ENCODE assay signal across 2 cellular contexts in the genomic region with DNA sequence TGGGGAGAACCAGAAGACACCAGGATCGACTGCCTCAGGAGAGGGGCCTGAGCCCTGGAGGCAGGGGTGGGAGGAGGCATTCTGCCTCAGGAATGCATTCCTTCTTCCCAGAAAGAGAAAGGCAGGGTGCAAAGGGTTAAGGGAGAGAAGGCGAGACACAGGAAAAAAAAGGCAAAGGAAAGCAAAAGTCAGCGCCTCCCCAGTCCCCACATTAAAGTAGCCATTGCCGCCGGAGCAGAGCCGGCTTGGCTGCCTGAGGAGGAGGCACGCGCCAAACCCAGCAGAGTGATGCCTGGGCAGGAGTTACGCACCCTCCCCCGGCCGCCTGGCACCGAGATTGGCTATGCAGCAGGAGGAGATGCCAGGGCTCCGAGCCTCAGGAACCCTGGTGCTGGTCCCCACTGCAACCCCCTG.
TF ChIP-seq lines count a peak whose summit lies in the region.

No MANE protein-coding gene starts in this region.

TF ChIP-seq in SK-N-SH, 30 proteins besides CTCF, POLR2A, EP300 and RAD21 (continued from another document):
- TF ChIP-seq, protein P1, sequence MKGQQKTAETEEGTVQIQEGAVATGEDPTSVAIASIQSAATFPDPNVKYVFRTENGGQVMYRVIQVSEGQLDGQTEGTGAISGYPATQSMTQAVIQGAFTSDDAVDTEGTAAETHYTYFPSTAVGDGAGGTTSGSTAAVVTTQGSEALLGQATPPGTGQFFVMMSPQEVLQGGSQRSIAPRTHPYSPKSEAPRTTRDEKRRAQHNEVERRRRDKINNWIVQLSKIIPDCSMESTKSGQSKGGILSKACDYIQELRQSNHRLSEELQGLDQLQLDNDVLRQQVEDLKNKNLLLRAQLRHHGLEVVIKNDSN (IDR thresholded peaks at IDR 0.05; ENCODE audit: borderline replicate concordance, low read depth), result no peak
- TF ChIP-seq, protein P2, sequence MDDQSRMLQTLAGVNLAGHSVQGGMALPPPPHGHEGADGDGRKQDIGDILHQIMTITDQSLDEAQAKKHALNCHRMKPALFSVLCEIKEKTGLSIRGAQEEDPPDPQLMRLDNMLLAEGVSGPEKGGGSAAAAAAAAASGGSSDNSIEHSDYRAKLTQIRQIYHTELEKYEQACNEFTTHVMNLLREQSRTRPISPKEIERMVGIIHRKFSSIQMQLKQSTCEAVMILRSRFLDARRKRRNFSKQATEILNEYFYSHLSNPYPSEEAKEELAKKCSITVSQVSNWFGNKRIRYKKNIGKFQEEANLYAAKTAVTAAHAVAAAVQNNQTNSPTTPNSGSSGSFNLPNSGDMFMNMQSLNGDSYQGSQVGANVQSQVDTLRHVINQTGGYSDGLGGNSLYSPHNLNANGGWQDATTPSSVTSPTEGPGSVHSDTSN (IDR thresholded peaks at IDR 0.05), result no peak
- TF ChIP-seq GATA2 (CRISPR knock-in tag; IDR thresholded peaks at IDR 0.05) (no peak), GABPA (IDR thresholded peaks at IDR 0.05; ENCODE audit: low read depth) (no peak), TAF1 (IDR thresholded peaks at IDR 0.05; ENCODE audit: borderline replicate concordance, low read depth, low read length) (no peak)
- TF ChIP-seq, protein P3, sequence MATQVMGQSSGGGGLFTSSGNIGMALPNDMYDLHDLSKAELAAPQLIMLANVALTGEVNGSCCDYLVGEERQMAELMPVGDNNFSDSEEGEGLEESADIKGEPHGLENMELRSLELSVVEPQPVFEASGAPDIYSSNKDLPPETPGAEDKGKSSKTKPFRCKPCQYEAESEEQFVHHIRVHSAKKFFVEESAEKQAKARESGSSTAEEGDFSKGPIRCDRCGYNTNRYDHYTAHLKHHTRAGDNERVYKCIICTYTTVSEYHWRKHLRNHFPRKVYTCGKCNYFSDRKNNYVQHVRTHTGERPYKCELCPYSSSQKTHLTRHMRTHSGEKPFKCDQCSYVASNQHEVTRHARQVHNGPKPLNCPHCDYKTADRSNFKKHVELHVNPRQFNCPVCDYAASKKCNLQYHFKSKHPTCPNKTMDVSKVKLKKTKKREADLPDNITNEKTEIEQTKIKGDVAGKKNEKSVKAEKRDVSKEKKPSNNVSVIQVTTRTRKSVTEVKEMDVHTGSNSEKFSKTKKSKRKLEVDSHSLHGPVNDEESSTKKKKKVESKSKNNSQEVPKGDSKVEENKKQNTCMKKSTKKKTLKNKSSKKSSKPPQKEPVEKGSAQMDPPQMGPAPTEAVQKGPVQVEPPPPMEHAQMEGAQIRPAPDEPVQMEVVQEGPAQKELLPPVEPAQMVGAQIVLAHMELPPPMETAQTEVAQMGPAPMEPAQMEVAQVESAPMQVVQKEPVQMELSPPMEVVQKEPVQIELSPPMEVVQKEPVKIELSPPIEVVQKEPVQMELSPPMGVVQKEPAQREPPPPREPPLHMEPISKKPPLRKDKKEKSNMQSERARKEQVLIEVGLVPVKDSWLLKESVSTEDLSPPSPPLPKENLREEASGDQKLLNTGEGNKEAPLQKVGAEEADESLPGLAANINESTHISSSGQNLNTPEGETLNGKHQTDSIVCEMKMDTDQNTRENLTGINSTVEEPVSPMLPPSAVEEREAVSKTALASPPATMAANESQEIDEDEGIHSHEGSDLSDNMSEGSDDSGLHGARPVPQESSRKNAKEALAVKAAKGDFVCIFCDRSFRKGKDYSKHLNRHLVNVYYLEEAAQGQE (IDR thresholded peaks at IDR 0.05; ENCODE audit: low read depth, low read length), result no peak

TF ChIP-seq in SK-N-SH treated with all-trans-retinoic acid at 6 μM for 48 hours, 23 proteins besides CTCF, POLR2A, EP300 and RAD21 (continued from another document):
- TF ChIP-seq, protein P4, sequence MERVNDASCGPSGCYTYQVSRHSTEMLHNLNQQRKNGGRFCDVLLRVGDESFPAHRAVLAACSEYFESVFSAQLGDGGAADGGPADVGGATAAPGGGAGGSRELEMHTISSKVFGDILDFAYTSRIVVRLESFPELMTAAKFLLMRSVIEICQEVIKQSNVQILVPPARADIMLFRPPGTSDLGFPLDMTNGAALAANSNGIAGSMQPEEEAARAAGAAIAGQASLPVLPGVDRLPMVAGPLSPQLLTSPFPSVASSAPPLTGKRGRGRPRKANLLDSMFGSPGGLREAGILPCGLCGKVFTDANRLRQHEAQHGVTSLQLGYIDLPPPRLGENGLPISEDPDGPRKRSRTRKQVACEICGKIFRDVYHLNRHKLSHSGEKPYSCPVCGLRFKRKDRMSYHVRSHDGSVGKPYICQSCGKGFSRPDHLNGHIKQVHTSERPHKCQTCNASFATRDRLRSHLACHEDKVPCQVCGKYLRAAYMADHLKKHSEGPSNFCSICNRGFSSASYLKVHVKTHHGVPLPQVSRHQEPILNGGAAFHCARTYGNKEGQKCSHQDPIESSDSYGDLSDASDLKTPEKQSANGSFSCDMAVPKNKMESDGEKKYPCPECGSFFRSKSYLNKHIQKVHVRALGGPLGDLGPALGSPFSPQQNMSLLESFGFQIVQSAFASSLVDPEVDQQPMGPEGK (CRISPR knock-in tag; IDR thresholded peaks at IDR 0.05; ENCODE audit: borderline replicate concordance), result no peak
- no peak for TF ChIP-seq TCF4 (CRISPR knock-in tag; IDR thresholded peaks at IDR 0.05; ENCODE audit: borderline replicate concordance)
- no peak for TF ChIP-seq GLIS3 (CRISPR knock-in tag; IDR thresholded peaks at IDR 0.05)
- TF ChIP-seq ARNTL (CRISPR knock-in tag; IDR thresholded peaks at IDR 0.05; ENCODE audit: borderline replicate concordance, low read depth), result no peak
- no peak for TF ChIP-seq PPARA (CRISPR knock-in tag; IDR thresholded peaks at IDR 0.05; ENCODE audit: borderline replicate concordance)
- TF ChIP-seq ZNF565 (CRISPR knock-in tag; conservative IDR thresholded peaks at IDR 0.05; ENCODE audit: low read depth), result no peak
- no peak for TF ChIP-seq ISL1 (CRISPR knock-in tag; IDR thresholded peaks at IDR 0.05)
- TF ChIP-seq, protein P5, sequence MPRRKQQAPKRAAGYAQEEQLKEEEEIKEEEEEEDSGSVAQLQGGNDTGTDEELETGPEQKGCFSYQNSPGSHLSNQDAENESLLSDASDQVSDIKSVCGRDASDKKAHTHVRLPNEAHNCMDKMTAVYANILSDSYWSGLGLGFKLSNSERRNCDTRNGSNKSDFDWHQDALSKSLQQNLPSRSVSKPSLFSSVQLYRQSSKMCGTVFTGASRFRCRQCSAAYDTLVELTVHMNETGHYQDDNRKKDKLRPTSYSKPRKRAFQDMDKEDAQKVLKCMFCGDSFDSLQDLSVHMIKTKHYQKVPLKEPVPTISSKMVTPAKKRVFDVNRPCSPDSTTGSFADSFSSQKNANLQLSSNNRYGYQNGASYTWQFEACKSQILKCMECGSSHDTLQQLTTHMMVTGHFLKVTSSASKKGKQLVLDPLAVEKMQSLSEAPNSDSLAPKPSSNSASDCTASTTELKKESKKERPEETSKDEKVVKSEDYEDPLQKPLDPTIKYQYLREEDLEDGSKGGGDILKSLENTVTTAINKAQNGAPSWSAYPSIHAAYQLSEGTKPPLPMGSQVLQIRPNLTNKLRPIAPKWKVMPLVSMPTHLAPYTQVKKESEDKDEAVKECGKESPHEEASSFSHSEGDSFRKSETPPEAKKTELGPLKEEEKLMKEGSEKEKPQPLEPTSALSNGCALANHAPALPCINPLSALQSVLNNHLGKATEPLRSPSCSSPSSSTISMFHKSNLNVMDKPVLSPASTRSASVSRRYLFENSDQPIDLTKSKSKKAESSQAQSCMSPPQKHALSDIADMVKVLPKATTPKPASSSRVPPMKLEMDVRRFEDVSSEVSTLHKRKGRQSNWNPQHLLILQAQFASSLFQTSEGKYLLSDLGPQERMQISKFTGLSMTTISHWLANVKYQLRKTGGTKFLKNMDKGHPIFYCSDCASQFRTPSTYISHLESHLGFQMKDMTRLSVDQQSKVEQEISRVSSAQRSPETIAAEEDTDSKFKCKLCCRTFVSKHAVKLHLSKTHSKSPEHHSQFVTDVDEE (CRISPR knock-in tag; IDR thresholded peaks at IDR 0.05), result no peak
- TF ChIP-seq CSDC2 (CRISPR knock-in tag; IDR thresholded peaks at IDR 0.05), result no peak
- no peak for TF ChIP-seq ZFP3 (CRISPR knock-in tag; IDR thresholded peaks at IDR 0.05)
